ENCODE assay signal across 34 cellular contexts in genomic region chr4:126455865-126456264, GRCh38.
"Had no signal": no experiment of that assay in that cellular context is flagged by ENCODE, and none has a peak within 500 bp of the region (broad histone marks: within the 10 kb centered on the region; RNA-seq: fewer than 3 reads in every experiment).

No MANE protein-coding gene starts in this region.

- H3K27me3 ChIP-seq: MG63 had no signal

- H3K36me3 ChIP-seq: MG63 had no signal

- H3K4me3 ChIP-seq: MG63 had no signal

- H3K9me3 ChIP-seq: MG63 had no signal

- DNase-seq: Karpas-422, Kasumi-1, MG63, MM.1S, MV-4-11, NCI-H1048, NCI-H1092, NCI-H1092 treated with DMSO at 0.1 percent for 48 hours, NCI-H1105, NCI-H1105 treated with DMSO at 0.1 percent for 48 hours, NCI-H1417, NCI-H1417 treated with DMSO at 0.1 percent for 48 hours, NCI-H1436, NCI-H1436 treated with DMSO at 0.1 percent for 48 hours, NCI-H146, NCI-H1694, NCI-H1694 treated with DMSO at 0.1 percent for 48 hours, NCI-H187, NCI-H187 treated with DMSO at 0.1 percent for 48 hours, NCI-H1930, NCI-H2029, NCI-H2029 treated with DMSO at 0.1 percent for 48 hours, NCI-H2081, NCI-H2081 treated with DMSO at 0.1 percent for 48 hours, NCI-H2107, NCI-H2171, NCI-H2171 treated with DMSO at 0.1 percent for 48 hours, NCI-H2227 treated with DMSO at 0.1 percent for 48 hours, NCI-H226, NCI-H345, NCI-H446, NCI-H446 treated with DMSO at 0.1 percent for 48 hours, NCI-H510A, NCI-H510A treated with DMSO at 0.1 percent for 48 hours had no signal
